Comparison of ENCODE assay signal across 14 cellular contexts in the genomic region with DNA sequence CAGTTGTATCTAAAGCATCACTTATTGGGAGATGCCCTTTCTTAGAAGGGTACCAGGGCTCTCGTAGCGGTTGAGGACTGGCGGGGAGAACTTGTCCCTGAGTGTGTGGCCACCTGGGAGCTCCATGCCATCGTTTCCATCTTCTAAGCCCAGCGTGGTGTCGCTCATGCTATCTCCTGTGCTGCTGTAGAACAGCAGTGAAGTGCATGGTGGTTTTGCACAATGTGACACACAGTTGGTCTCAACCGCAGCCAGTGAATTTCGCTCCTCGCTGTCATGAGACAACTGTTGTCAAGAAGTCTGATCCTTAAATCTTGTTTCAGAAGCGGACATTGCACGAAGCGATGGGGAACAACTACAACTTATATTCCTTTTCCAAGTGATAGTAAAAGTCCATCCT.
DNase-seq lines count a peak whose midpoint lies in the region; TF ChIP-seq lines count a peak whose summit lies in the region.
"Had no signal": no experiment of that assay in that cellular context is flagged by ENCODE, and none has a peak within 500 bp of the region (broad histone marks: within the 10 kb centered on the region; RNA-seq: fewer than 3 reads in every experiment).

No MANE protein-coding gene starts in this region.

- CTCF ChIA-PET in activated CD4-positive, alpha-beta memory T cell treated with anti-CD3 and anti-CD28 coated beads, Interleukin-2, amount 10 ng/mL, durations not matched to agents 7 days and 5 days (lab: Charles Lee), result no interaction called here
- CTCF ChIA-PET in activated CD4-positive, alpha-beta memory T cell treated with anti-CD3 and anti-CD28 coated beads for 36 hours (lab: Charles Lee), result no interaction called here

- H3K4me1 Mint-ChIP-seq in activated CD4-positive, alpha-beta memory T cell treated with anti-CD3 and anti-CD28 coated beads, Interleukin-2, amount 10 ng/mL, durations not matched to agents 7 days and 5 days, result peaks cover 2% of the 10 kb centered on the region
- no peaks in the 10 kb centered on the region for H3K4me1 Mint-ChIP-seq in activated CD4-positive, alpha-beta memory T cell treated with anti-CD3 and anti-CD28 coated beads for 36 hours (ENCODE audit: low read depth)
- H3K4me1 Mint-ChIP-seq: CD8-positive, alpha-beta memory T cell had no signal

- H3K79me2 ChIP-seq in KMS-11 (ENCODE audit: insufficient read depth, low read depth), result no peaks in the 10 kb centered on the region

- no peak overlapping the region for H2AFZ ChIP-seq in KMS-11 (ENCODE audit: low read depth)

- TF ChIP-seq POLR2A in sigmoid colon (IDR thresholded peaks at IDR 0.05) (no peak), prostate gland (IDR thresholded peaks at IDR 0.05) (no peak)

- POLR2A ChIA-PET in activated CD4-positive, alpha-beta memory T cell treated with anti-CD3 and anti-CD28 coated beads, Interleukin-2, amount 10 ng/mL, durations not matched to agents 7 days and 5 days (lab: Charles Lee), result no interaction called here
- POLR2A ChIA-PET in activated CD4-positive, alpha-beta memory T cell treated with anti-CD3 and anti-CD28 coated beads for 36 hours (lab: Charles Lee), result no interaction called here

- H3K4me3 ChIP-seq in KMS-11 (IDR thresholded peaks at IDR 0.05; ENCODE audit: insufficient read depth, low read depth, low read length), result no peak overlapping the region
- H3K4me3 ChIP-seq in sigmoid colon, result no peak overlapping the region
- no peak overlapping the region for H3K4me3 ChIP-seq in prostate gland
- H3K4me3 ChIP-seq: BLaER1 had no signal

- H4K20me1 ChIP-seq in KMS-11 (ENCODE audit: insufficient read depth), result no peaks in the 10 kb centered on the region
- H4K20me1 ChIP-seq: BLaER1 had no signal

- H3K27me3 Mint-ChIP-seq in activated CD4-positive, alpha-beta memory T cell treated with anti-CD3 and anti-CD28 coated beads, Interleukin-2, amount 10 ng/mL, durations not matched to agents 7 days and 5 days, result peaks cover 7% of the 10 kb centered on the region
- peaks cover 20% of the 10 kb centered on the region for H3K27me3 Mint-ChIP-seq in activated CD4-positive, alpha-beta memory T cell treated with anti-CD3 and anti-CD28 coated beads for 36 hours

- no peak for TF ChIP-seq EP300 in sigmoid colon (IDR thresholded peaks at IDR 0.05)

- 82 to 86% methylated on average over 12 of the region's 12 CpGs for WGBS in sigmoid colon, 2 donors
- WGBS in prostate gland, result 85% methylated on average over 12 of the region's 12 CpGs

- H3K27ac ChIP-seq in KMS-11 (no peak overlapping the region), sigmoid colon (no peak overlapping the region), prostate gland (no peak overlapping the region)
- H3K27ac ChIP-seq: 22Rv1, BLaER1, HL-60 had no signal

- in situ Hi-C loops in ACHN (cut with HindIII; ENCODE audit: low pct_ligation_motif_present, low pct_unique_long_range_greater_than_20kb, low sequenced_read_pairs), result no loop called here

- H3K27ac Mint-ChIP-seq in activated CD4-positive, alpha-beta memory T cell treated with anti-CD3 and anti-CD28 coated beads, Interleukin-2, amount 10 ng/mL, durations not matched to agents 7 days and 5 days, result no peak overlapping the region
- H3K27ac Mint-ChIP-seq in activated CD4-positive, alpha-beta memory T cell treated with anti-CD3 and anti-CD28 coated beads for 36 hours, result no peak overlapping the region
- H3K27ac Mint-ChIP-seq: CD8-positive, alpha-beta memory T cell had no signal

- H3K9me3 Mint-ChIP-seq in activated CD4-positive, alpha-beta memory T cell treated with anti-CD3 and anti-CD28 coated beads, Interleukin-2, amount 10 ng/mL, durations not matched to agents 7 days and 5 days, result no peaks in the 10 kb centered on the region
- no peaks in the 10 kb centered on the region for H3K9me3 Mint-ChIP-seq in activated CD4-positive, alpha-beta memory T cell treated with anti-CD3 and anti-CD28 coated beads for 36 hours
- H3K9me3 Mint-ChIP-seq: CD8-positive, alpha-beta memory T cell had no signal

- no peak overlapping the region for H3K9ac ChIP-seq in KMS-11
- H3K9ac ChIP-seq: BLaER1 had no signal

- H3K36me3 ChIP-seq in KMS-11 (ENCODE audit: insufficient read depth) (no peaks in the 10 kb centered on the region), sigmoid colon (no peaks in the 10 kb centered on the region), prostate gland (no peaks in the 10 kb centered on the region)
- H3K36me3 ChIP-seq: BLaER1 had no signal

- no peaks in the 10 kb centered on the region for H3K36me3 Mint-ChIP-seq in activated CD4-positive, alpha-beta memory T cell treated with anti-CD3 and anti-CD28 coated beads, Interleukin-2, amount 10 ng/mL, durations not matched to agents 7 days and 5 days (ENCODE audit: low read depth)
- H3K36me3 Mint-ChIP-seq in activated CD4-positive, alpha-beta memory T cell treated with anti-CD3 and anti-CD28 coated beads for 36 hours, result no peaks in the 10 kb centered on the region
- H3K36me3 Mint-ChIP-seq: CD8-positive, alpha-beta memory T cell had no signal

- H3K9me3 ChIP-seq in sigmoid colon (no peaks in the 10 kb centered on the region), prostate gland (no peaks in the 10 kb centered on the region)
- H3K9me3 ChIP-seq: BLaER1 had no signal

- H3K4me3 Mint-ChIP-seq in activated CD4-positive, alpha-beta memory T cell treated with anti-CD3 and anti-CD28 coated beads, Interleukin-2, amount 10 ng/mL, durations not matched to agents 7 days and 5 days, result no peak overlapping the region
- no peak overlapping the region for H3K4me3 Mint-ChIP-seq in activated CD4-positive, alpha-beta memory T cell treated with anti-CD3 and anti-CD28 coated beads for 36 hours
- H3K4me3 Mint-ChIP-seq: CD8-positive, alpha-beta memory T cell had no signal

- peaks cover 53% of the 10 kb centered on the region for H3K4me1 ChIP-seq in KMS-11 (ENCODE audit: low read depth, poor library complexity, severe bottlenecking)
- no peaks in the 10 kb centered on the region for H3K4me1 ChIP-seq in sigmoid colon
- H3K4me1 ChIP-seq in prostate gland (replicated peaks), result no peaks in the 10 kb centered on the region
- H3K4me1 ChIP-seq: BLaER1 had no signal

- peak overlapping the region; percentile 26; the same call in 1 of the 2 replicates for H3K4me2 ChIP-seq in KMS-11
- H3K4me2 ChIP-seq: BLaER1 had no signal

- DNase-seq in activated CD4-positive, alpha-beta memory T cell treated with anti-CD3 and anti-CD28 coated beads, Interleukin-2, amount 10 ng/mL, durations not matched to agents 7 days and 5 days, result peak; percentile 9
- no peak for DNase-seq in activated CD4-positive, alpha-beta memory T cell treated with anti-CD3 and anti-CD28 coated beads for 36 hours
- peak; percentile 36 for DNase-seq in islet precursor cell
- peak; percentile 15 for DNase-seq in sigmoid colon
- no peak for DNase-seq in prostate gland (ENCODE audit: low spot score)
- DNase-seq in NCI-H446 (lab: John Stamatoyannopoulos, UW), result no peak
- DNase-seq in ACHN, result no peak
- DNase-seq: AML-193; CD8-positive, alpha-beta memory T cell; DMS 273 treated with DMSO at 0.1 percent for 48 hours had no signal

- H3K27me3 ChIP-seq in KMS-11 (ENCODE audit: insufficient read depth, low read depth) (no peaks in the 10 kb centered on the region), sigmoid colon (no peaks in the 10 kb centered on the region), prostate gland (replicated peaks; ENCODE audit: insufficient read depth) (no peaks in the 10 kb centered on the region)
- H3K27me3 ChIP-seq: BLaER1 had no signal

- TF ChIP-seq CTCF in KMS-11 (conservative IDR thresholded peaks at IDR 0.05; ENCODE audit: low read depth, low read length) (no peak), sigmoid colon (IDR thresholded peaks at IDR 0.05) (no peak), prostate gland (IDR thresholded peaks at IDR 0.05) (no peak)

- intact Hi-C loops in activated CD4-positive, alpha-beta memory T cell treated with anti-CD3 and anti-CD28 coated beads for 36 hours (cut with micrococcal nuclease), result no loop called here
- intact Hi-C loops in sigmoid colon (cut with DNase I) (no loop called here), prostate gland (cut with DNase I) (no loop called here)

Comparison
In these comparisons a context has a peak if more than half of its experiments do, and no peak if none do; other contexts are left out.
1. DNase-seq: peak in activated CD4-positive, alpha-beta memory T cell treated with anti-CD3 and anti-CD28 coated beads, Interleukin-2, amount 10 ng/mL, durations not matched to agents 7 days and 5 days (single experiment), islet precursor cell (single experiment) and sigmoid colon (single experiment); none in activated CD4-positive, alpha-beta memory T cell treated with anti-CD3 and anti-CD28 coated beads for 36 hours (single experiment), prostate gland (single experiment), NCI-H446 (0 of 2) and ACHN (single experiment).